24 cellular contexts compared by ENCODE assay signal in genomic region chr14:54754116-54754622, GRCh38.
DNase-seq lines count a peak whose midpoint lies in the region; ATAC-seq, FAIRE-seq and TF ChIP-seq lines count a peak whose summit lies in the region.
"Had no signal": no experiment of that assay in that cellular context is flagged by ENCODE, and none has a peak within 500 bp of the region (broad histone marks: within the 10 kb centered on the region; RNA-seq: fewer than 3 reads in every experiment).

No MANE protein-coding gene starts in this region.

- WGBS in K562 (ENCODE audit: insufficient coverage, low coverage, missing lambda C conversion rate) = 5% methylated on average over 5 of the region's 6 CpGs

- peaks cover 25% of the 10 kb centered on the region for H3K27me3 Mint-ChIP-seq in activated naive CD4-positive, alpha-beta T cell treated with anti-CD3 and anti-CD28 coated beads, Interleukin-2, amount 10 ng/mL, durations not matched to agents 7 days and 5 days
- peaks cover 3% of the 10 kb centered on the region for H3K27me3 Mint-ChIP-seq in endothelial cell (ENCODE audit: unreplicated experiment)
- H3K27me3 Mint-ChIP-seq: B cell; CD4-positive, alpha-beta T cell had no signal

- H3K4me1 Mint-ChIP-seq in activated naive CD4-positive, alpha-beta T cell treated with anti-CD3 and anti-CD28 coated beads, Interleukin-2, amount 10 ng/mL, durations not matched to agents 7 days and 5 days = peaks cover 24% of the 10 kb centered on the region
- peaks cover 24% of the 10 kb centered on the region for H3K4me1 Mint-ChIP-seq in endothelial cell (ENCODE audit: unreplicated experiment)
- H3K4me1 Mint-ChIP-seq: B cell had no signal

- H3K79me2 ChIP-seq in K562 (ENCODE audit: control insufficient read depth, insufficient read depth, low read length) = peaks cover 25% of the 10 kb centered on the region

- H3K9ac ChIP-seq in K562 (ENCODE audit: insufficient read depth in 1 of 2, low read depth in 2 of 2, low read length in 2 of 2) = peak overlapping the region; percentile 3 to 78; a peak in 3 of 4 replicates
- H3K9ac ChIP-seq: BLaER1 treated with 17β-estradiol and CSF1 and Interleukin-3, amounts not matched to agents 10 nM and 100 nM had no signal

- TF ChIP-seq RAD21 in K562 (CRISPR knock-in tag; conservative IDR thresholded peaks at IDR 0.05 in 1 of 2, IDR thresholded peaks at IDR 0.05 in 1 of 2) = no peak

- H3K4me2 ChIP-seq in K562 (ENCODE audit: insufficient read depth, low read length) = peak overlapping the region; percentile 86
- H3K4me2 ChIP-seq: A549 had no signal

- POLR2A ChIA-PET in K562 (lab: Yijun Ruan, JAX) = interaction anchor here (0.6 to 1.7 kb wide), 9 partner anchors 10 to 1574 kb away, joined by 3 to 16 read pairs (median 5); no protein-coding TSS in a partner anchor

- H3K4me1 ChIP-seq in K562 (replicated peaks in 1 of 2; ENCODE audit: control insufficient read depth in 2 of 2, insufficient read depth in 2 of 2, low read length in 2 of 2) = peaks cover 14 to 49% of the 10 kb centered on the region in 2 experiments
- H3K4me1 ChIP-seq: A549, Caco-2 had no signal

- no peaks in the 10 kb centered on the region for H3K9me3 Mint-ChIP-seq in activated naive CD4-positive, alpha-beta T cell treated with anti-CD3 and anti-CD28 coated beads, Interleukin-2, amount 10 ng/mL, durations not matched to agents 7 days and 5 days
- no peaks in the 10 kb centered on the region for H3K9me3 Mint-ChIP-seq in endothelial cell (ENCODE audit: unreplicated experiment)
- H3K9me3 Mint-ChIP-seq: CD4-positive, alpha-beta T cell; CD8-positive, alpha-beta T cell had no signal

- intact Hi-C loops in K562 (cut with micrococcal nuclease) (loop anchor here (1.0 to 2.0 kb wide), 2 partner anchors 19 to 25 kb away; no protein-coding TSS in a partner anchor), Right ventricle myocardium superior (cut with DNase I) (no loop called here)

- no peak for TF ChIP-seq CTCF in K562 (IDR thresholded peaks at IDR 0.05 in 2 of 3, conservative IDR thresholded peaks at IDR 0.05 in 1 of 3; ENCODE audit: insufficient read depth in 2 of 3, low read depth in 1 of 3, low read length in 3 of 3)
- TF ChIP-seq CTCF in endothelial cell (IDR thresholded peaks at IDR 0.05; ENCODE audit: unreplicated experiment) = no peak

- H3K27ac ChIP-seq in K562 (ENCODE audit: extremely low read depth, low read depth, low read length) = peak overlapping the region; percentile 97
- H3K27ac ChIP-seq: 22Rv1; A549; BLaER1 treated with 17β-estradiol and CSF1 and Interleukin-3, amounts not matched to agents 10 nM and 100 nM; C4-2B had no signal

- no peaks in the 10 kb centered on the region for H3K9me3 ChIP-seq in K562 (replicated peaks; ENCODE audit: control insufficient read depth, insufficient read depth, low read depth, low read length)
- H3K9me3 ChIP-seq: A549, Caco-2 had no signal

- H3K27me3 ChIP-seq in K562 (ENCODE audit: control insufficient read depth in 2 of 2, insufficient read depth in 2 of 2, low read length in 2 of 2) = no peaks in the 10 kb centered on the region
- H3K27me3 ChIP-seq: BLaER1 treated with 17β-estradiol and CSF1 and Interleukin-3, amounts not matched to agents 10 nM and 100 nM had no signal

- peak overlapping the region; percentile 70; the same call in 1 of the 2 replicates for H2AFZ ChIP-seq in K562 (ENCODE audit: low read depth, low read length)

- no peak for TF ChIP-seq EP300 in K562 (IDR thresholded peaks at IDR 0.05; ENCODE audit: low read length)

- ATAC-seq in K562 (peak; percentile 61), Right ventricle myocardium superior (ENCODE audit: poor library complexity) (no peak)
- no peak for ATAC-seq in activated CD4-positive, CD25-positive, alpha-beta regulatory T cell treated with anti-CD3 and anti-CD28 coated beads, Interleukin-2, amount 50 U/mL, for 24 hours
- ATAC-seq: A549; CD8-positive, alpha-beta T cell had no signal

- peak overlapping the region; percentile 39 for H3K27ac Mint-ChIP-seq in activated naive CD4-positive, alpha-beta T cell treated with anti-CD3 and anti-CD28 coated beads, Interleukin-2, amount 10 ng/mL, durations not matched to agents 7 days and 5 days
- no peak overlapping the region for H3K27ac Mint-ChIP-seq in endothelial cell (ENCODE audit: unreplicated experiment)
- H3K27ac Mint-ChIP-seq: B cell; CD4-positive, alpha-beta T cell; CD8-positive, alpha-beta T cell had no signal

- H3K4me3 ChIP-seq in K562 = 0 out of 2 replicates have a peak overlapping the region, but pooled peaks have one; percentile 26
- H3K4me3 ChIP-seq: A549; BLaER1 treated with 17β-estradiol and CSF1 and Interleukin-3, amounts not matched to agents 10 nM and 100 nM had no signal

- in situ Hi-C loops in K562 (cut with MboI) = no loop called here

- no peak overlapping the region for H3K4me3 Mint-ChIP-seq in activated naive CD4-positive, alpha-beta T cell treated with anti-CD3 and anti-CD28 coated beads, Interleukin-2, amount 10 ng/mL, durations not matched to agents 7 days and 5 days
- H3K4me3 Mint-ChIP-seq in endothelial cell (ENCODE audit: unreplicated experiment) = peak overlapping the region; percentile 22
- H3K4me3 Mint-ChIP-seq: B cell; CD4-positive, alpha-beta T cell; CD8-positive, alpha-beta T cell had no signal

- TSS peak; percentile 88 for BruUV-seq in K562 (replicated peaks; lab: Mats Ljungman, UMichigan)

- H3K36me3 Mint-ChIP-seq in activated naive CD4-positive, alpha-beta T cell treated with anti-CD3 and anti-CD28 coated beads, Interleukin-2, amount 10 ng/mL, durations not matched to agents 7 days and 5 days = no peaks in the 10 kb centered on the region
- peaks cover 7% of the 10 kb centered on the region for H3K36me3 Mint-ChIP-seq in endothelial cell (ENCODE audit: low read depth, unreplicated experiment)
- H3K36me3 Mint-ChIP-seq: CD8-positive, alpha-beta T cell had no signal

- FAIRE-seq in HTR-8/SVneo (lab: Jason Lieb, UNC) = peak; percentile 91
- FAIRE-seq in K562 (lab: Jason Lieb, UNC) = peak; percentile 29
- FAIRE-seq: A549, D721Med, G401.6, GM12891, GM19239 had no signal

- peaks cover 9% of the 10 kb centered on the region; the same call in 2 of the 3 replicates for H3K36me3 ChIP-seq in K562 (ENCODE audit: control insufficient read depth, insufficient read depth, low read length)

- no peak for DNase-seq in activated naive CD4-positive, alpha-beta T cell treated with anti-CD3 and anti-CD28 coated beads, Interleukin-2, amount 10 ng/mL, durations not matched to agents 7 days and 5 days
- no peak for DNase-seq in activated naive CD4-positive, alpha-beta T cell treated with anti-CD3 and anti-CD28 coated beads, Interleukin-2, amount 50 U/mL, for 16 hours
- no peak for DNase-seq in HTR-8/SVneo (ENCODE audit: insufficient read length, low spot score)
- DNase-seq in K562 (ENCODE audit: extremely low read depth in 1 of 4, low spot score in 3 of 4) = no peak
- DNase-seq in endothelial cell (ENCODE audit: low spot score) = no peak
- DNase-seq in activated CD8-positive, alpha-beta memory T cell treated with anti-CD3 and anti-CD28 coated beads, Interleukin-2, amount 50 U/mL, for 48 hours = no peak
- DNase-seq in Right ventricle myocardium superior = no peak
- DNase-seq: AML-193; Caco-2; Calu3; CD4-positive, alpha-beta T cell; CD8-positive, alpha-beta T cell; DMS79 treated with DMSO at 0.1 percent for 48 hours; GF-D8 had no signal

- peaks cover 3% of the 10 kb centered on the region for H3K9me1 ChIP-seq in K562 (ENCODE audit: control insufficient read depth, insufficient read depth, low read length)

- TF ChIP-seq POLR2A in K562 (conservative IDR thresholded peaks at IDR 0.05) = no peak

- H4K20me1 ChIP-seq in K562 (replicated peaks; ENCODE audit: control insufficient read depth, insufficient read depth, low read length) = no peaks in the 10 kb centered on the region

- CTCF ChIA-PET in activated naive CD4-positive, alpha-beta T cell treated with anti-CD3 and anti-CD28 coated beads, Interleukin-2, amount 10 ng/mL, durations not matched to agents 7 days and 5 days (lab: Charles Lee) = interaction anchor here (2.4 kb wide), 1 partner anchor 20 kb away, joined by 9 read pairs; no protein-coding TSS in a partner anchor
- CTCF ChIA-PET in K562 (lab: Yijun Ruan, JAX; ENCODE audit: low intra/inter-chr PET ratio) = no interaction called here

TF ChIP-seq in K562, 482 proteins besides CTCF, POLR2A, EP300 and RAD21 (continues in another document):
- TF ChIP-seq ZNF347 (CRISPR knock-in tag; IDR thresholded peaks at IDR 0.05; ENCODE audit: low read depth) = no peak
- no peak for TF ChIP-seq DPF2 (IDR thresholded peaks at IDR 0.05)
- no peak for TF ChIP-seq SIN3B (IDR thresholded peaks at IDR 0.05; ENCODE audit: low read depth)
- no peak for TF ChIP-seq ZNF212 (CRISPR knock-in tag; IDR thresholded peaks at IDR 0.05)
- no peak for TF ChIP-seq NELFE (IDR thresholded peaks at IDR 0.05; ENCODE audit: insufficient read depth, insufficient read length)
- TF ChIP-seq TAF7 (tag; IDR thresholded peaks at IDR 0.05) = no peak
- 0 out of 4 replicates have a peak, but pooled peaks of 1 of the 2 experiments have one; percentile 15 for TF ChIP-seq NRF1 (conservative IDR thresholded peaks at IDR 0.05 in 1 of 2, IDR thresholded peaks at IDR 0.05 in 1 of 2)
- TF ChIP-seq PCBP2 (IDR thresholded peaks at IDR 0.05; ENCODE audit: low read depth, low read length, poor library complexity, severe bottlenecking) = no peak
- TF ChIP-seq, protein P1, sequence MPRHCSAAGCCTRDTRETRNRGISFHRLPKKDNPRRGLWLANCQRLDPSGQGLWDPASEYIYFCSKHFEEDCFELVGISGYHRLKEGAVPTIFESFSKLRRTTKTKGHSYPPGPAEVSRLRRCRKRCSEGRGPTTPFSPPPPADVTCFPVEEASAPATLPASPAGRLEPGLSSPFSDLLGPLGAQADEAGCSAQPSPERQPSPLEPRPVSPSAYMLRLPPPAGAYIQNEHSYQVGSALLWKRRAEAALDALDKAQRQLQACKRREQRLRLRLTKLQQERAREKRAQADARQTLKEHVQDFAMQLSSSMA (CRISPR knock-in tag; IDR thresholded peaks at IDR 0.05) = no peak
- TF ChIP-seq SAP30 (IDR thresholded peaks at IDR 0.05; ENCODE audit: borderline replicate concordance, insufficient read depth, low read depth, low read length, poor library complexity, severe bottlenecking) = no peak
